13 cellular contexts compared by ENCODE assay signal in genomic region chrX:78923198-78924015, GRCh38. TPM values are rescaled to one million over a fixed set of nuclear protein-coding genes. Genes with fewer than 3 reads are reported as not detected.
DNase-seq lines count a peak whose midpoint lies in the region; ATAC-seq lines count a peak whose summit lies in the region.
"Had no signal": no experiment of that assay in that cellular context is flagged by ENCODE, and none has a peak within 500 bp of the region (broad histone marks: within the 10 kb centered on the region; RNA-seq: fewer than 3 reads in every experiment).

No MANE protein-coding gene starts in this region.

- peaks cover 5% of the 10 kb centered on the region for H3K36me3 Mint-ChIP-seq in activated naive CD8-positive, alpha-beta T cell treated with anti-CD3 and anti-CD28 coated beads for 36 hours

- DNase-seq in activated naive CD8-positive, alpha-beta T cell treated with anti-CD3 and anti-CD28 coated beads for 36 hours = no peak
- DNase-seq in NCI-H774 (lab: John Stamatoyannopoulos, UW) (no peak), caudate nucleus (lab: John Stamatoyannopoulos, UW) (no peak), globus pallidus (ENCODE audit: low spot score) (no peak), cerebellar nuclear complex (lab: John Stamatoyannopoulos, UW) (no peak)
- DNase-seq: DMS 273 treated with DMSO at 0.1 percent for 48 hours, endodermal cell, PC-9 had no signal

- H3K9me3 Mint-ChIP-seq in activated naive CD8-positive, alpha-beta T cell treated with anti-CD3 and anti-CD28 coated beads for 36 hours = peaks cover 5% of the 10 kb centered on the region

- ATAC-seq in GM18508 (IDR thresholded peaks at IDR 0.05; ENCODE audit: insufficient read depth, unreplicated experiment) (peak; percentile 91), GM21360 (IDR thresholded peaks at IDR 0.05; ENCODE audit: unreplicated experiment) (peak; percentile 89), HG03108 (IDR thresholded peaks at IDR 0.05; ENCODE audit: unreplicated experiment) (peak; percentile 94)
- ATAC-seq: left lobe of liver had no signal

- H3K4me1 Mint-ChIP-seq in activated naive CD8-positive, alpha-beta T cell treated with anti-CD3 and anti-CD28 coated beads for 36 hours = peaks cover 10% of the 10 kb centered on the region
- H3K4me1 Mint-ChIP-seq: endodermal cell had no signal

- no peak overlapping the region for H3K4me3 Mint-ChIP-seq in activated naive CD8-positive, alpha-beta T cell treated with anti-CD3 and anti-CD28 coated beads for 36 hours
- H3K4me3 Mint-ChIP-seq: endodermal cell had no signal

- H3K27ac Mint-ChIP-seq in activated naive CD8-positive, alpha-beta T cell treated with anti-CD3 and anti-CD28 coated beads for 36 hours = peak overlapping the region; percentile 72
- H3K27ac Mint-ChIP-seq: endodermal cell had no signal

- no peak overlapping the region for H3K27ac ChIP-seq in caudate nucleus (ENCODE audit: low read depth, low read length)
- H3K27ac ChIP-seq: PC-9, thoracic aorta had no signal

- no peaks in the 10 kb centered on the region for H3K27me3 Mint-ChIP-seq in activated naive CD8-positive, alpha-beta T cell treated with anti-CD3 and anti-CD28 coated beads for 36 hours

RNA-seq across cellular contexts. Expression of gene P2RY10, which starts 21.8 kb away (rescaled TPM):
- total RNA-seq in activated naive CD8-positive, alpha-beta T cell treated with anti-CD3 and anti-CD28 coated beads for 36 hours = 10 to 100 TPM; 54.5 to 55.4 TPM
- total RNA-seq: left lobe of liver, PC-9 had no signal
